ENCODE assay signal across 9 cellular contexts in the genomic region with DNA sequence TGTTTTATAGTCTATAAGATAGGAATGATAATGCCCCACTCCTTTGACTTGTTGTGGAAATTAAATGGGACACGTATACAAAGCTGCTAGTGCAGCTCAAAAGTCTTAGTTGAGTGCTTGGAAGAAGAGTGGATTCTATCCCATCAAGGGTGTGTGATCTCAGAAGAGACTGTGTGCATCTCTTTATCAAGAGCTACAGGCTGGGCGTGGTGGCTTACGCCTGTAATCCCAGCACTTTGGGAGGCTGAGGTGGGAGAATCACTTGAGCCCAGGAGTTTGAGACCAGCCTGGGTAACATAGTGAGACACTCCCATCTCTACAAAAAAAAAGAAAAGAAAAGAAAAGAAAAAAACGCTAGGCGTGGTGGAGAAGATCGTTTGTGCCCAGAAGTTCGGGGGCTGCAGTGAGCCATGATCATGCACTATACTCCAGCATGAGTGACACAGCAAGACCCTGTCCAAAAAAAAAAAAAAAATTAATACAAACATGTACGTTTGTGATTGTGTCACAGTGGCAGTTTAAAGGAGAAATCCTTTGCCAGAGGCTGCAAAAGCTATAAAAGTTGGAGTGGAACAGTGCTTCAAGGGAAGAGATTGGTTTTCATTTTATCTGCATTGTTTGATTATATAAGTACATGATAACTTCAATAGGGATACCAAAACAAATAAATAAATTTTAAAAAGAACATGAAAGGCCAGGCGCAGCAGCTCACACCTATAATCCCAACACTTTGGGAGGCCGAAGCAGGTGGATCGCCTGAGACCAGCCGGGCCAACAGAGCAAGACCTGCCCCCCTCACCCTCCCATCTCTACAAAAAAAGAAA. TPM values are rescaled to one million over a fixed set of nuclear protein-coding genes. Genes with fewer than 3 reads are reported as not detected.
DNase-seq lines count a peak whose midpoint lies in the region; ATAC-seq, FAIRE-seq and TF ChIP-seq lines count a peak whose summit lies in the region.
"Had no signal": no experiment of that assay in that cellular context is flagged by ENCODE, and none has a peak within 500 bp of the region (broad histone marks: within the 10 kb centered on the region; RNA-seq: fewer than 3 reads in every experiment).

No MANE protein-coding gene starts in this region.

- H3K79me1 ChIP-seq in mesendoderm (ENCODE audit: low read length) = no peaks in the 10 kb centered on the region

- peak overlapping the region; percentile 88 for H3K4ac ChIP-seq in mesendoderm (ENCODE audit: low read depth, low read length)

- peak overlapping the region; percentile 93; the same call in 1 of the 2 replicates for H2AFZ ChIP-seq in GM12878 (ENCODE audit: control insufficient read depth, low read depth, low read length)

- H4K5ac ChIP-seq in mesendoderm (ENCODE audit: low read length) = no peak overlapping the region

- POLR2A ChIA-PET in GM12878 (lab: Charles Lee) = interaction anchor here (1.3 kb wide), 1 partner anchor 423 kb away, joined by 4 read pairs; the partner anchor contains the start of gene RAB11A

- no peak for TF ChIP-seq CTCF in GM12878 (IDR thresholded peaks at IDR 0.05 in 2 of 3, conservative IDR thresholded peaks at IDR 0.05 in 1 of 3; ENCODE audit: control insufficient read depth in 2 of 3, extremely low read depth in 1 of 3, insufficient read depth in 1 of 3, low read depth in 3 of 3, low read length in 3 of 3)

- peak overlapping the region; percentile 65 for H3K9ac ChIP-seq in GM12878 (ENCODE audit: control insufficient read depth, insufficient read depth, low read length)
- H3K9ac ChIP-seq in mesendoderm (ENCODE audit: low read length) = no peak overlapping the region

- no peak overlapping the region for H2BK5ac ChIP-seq in mesendoderm (ENCODE audit: low read length)

- TSS peak; percentile 88 for BruUV-seq in GM12878 (replicated peaks; lab: Mats Ljungman, UMichigan)

- H3K4me3 ChIP-seq in GM12878 (peak overlapping the region; percentile 71), mesendoderm (ENCODE audit: low read length) (no peak overlapping the region), aorta (ENCODE audit: low read length in 2 of 2) (peak overlapping the region; percentile 82)

- no peak overlapping the region for H3K18ac ChIP-seq in mesendoderm (ENCODE audit: low read length)

- no peak for TF ChIP-seq POLR2A in GM12878 (IDR thresholded peaks at IDR 0.05; ENCODE audit: low read depth, low read length)

- no peak overlapping the region for H2AK5ac ChIP-seq in mesendoderm (ENCODE audit: low read length)

- H3K23ac ChIP-seq in mesendoderm (ENCODE audit: low read length) = no peak overlapping the region

- H3K36me3 ChIP-seq in GM12878 (ENCODE audit: control insufficient read depth in 2 of 2, insufficient read depth in 2 of 2, low read length in 1 of 2) = no peaks in the 10 kb centered on the region
- no peaks in the 10 kb centered on the region for H3K36me3 ChIP-seq in mesendoderm (ENCODE audit: control insufficient read depth, insufficient read depth, low read length)
- no peaks in the 10 kb centered on the region for H3K36me3 ChIP-seq in aorta (ENCODE audit: control insufficient read depth in 1 of 2, insufficient read depth in 2 of 2, low read length in 1 of 2)

- no peak overlapping the region for H2BK15ac ChIP-seq in mesendoderm (replicated peaks; ENCODE audit: low read depth)

- peaks cover 3% of the 10 kb centered on the region; the same call in 1 of the 2 replicates for H3K4me1 ChIP-seq in GM12878 (ENCODE audit: control insufficient read depth, insufficient read depth, low read length)
- H3K4me1 ChIP-seq in mesendoderm (ENCODE audit: control insufficient read depth, low read depth, low read length) = peaks cover 8% of the 10 kb centered on the region
- H3K4me1 ChIP-seq in aorta (ENCODE audit: control insufficient read depth in 1 of 2, insufficient read depth in 2 of 2, low read length in 2 of 2) = peaks cover 0 to 3% of the 10 kb centered on the region in 2 donors

- no peak overlapping the region for H2BK120ac ChIP-seq in mesendoderm (ENCODE audit: low read depth, low read length)

- H4K20me1 ChIP-seq in GM12878 (ENCODE audit: control insufficient read depth, insufficient read depth) = no peaks in the 10 kb centered on the region

- DNase-seq in stimulated activated CD4-positive, alpha-beta T cell treated with anti-CD3 and anti-CD28 coated beads, Interleukin-4, amount 100 ng/mL, for 1 hour = peak; percentile 2
- DNase-seq in stimulated activated CD4-positive, alpha-beta T cell treated with anti-CD3 and anti-CD28 coated beads, Interleukin-1b, Interleukin-23, amount 100 ng/mL, for 48 hours = no peak
- DNase-seq in GM12878 (ENCODE audit: low read depth, low spot score) (no peak), mesendoderm (no peak), aorta (no peak), urothelium cell line (ENCODE audit: low spot score) (no peak)
- DNase-seq in effector CD4-positive, alpha-beta T cell = no peak

- no peak overlapping the region for H4K8ac ChIP-seq in mesendoderm (ENCODE audit: low read depth, low read length)

- H3K79me2 ChIP-seq in GM12878 (ENCODE audit: control insufficient read depth, insufficient read depth, low read length) (peaks cover 28% of the 10 kb centered on the region), mesendoderm (ENCODE audit: control insufficient read depth, insufficient read depth, low read length) (no peaks in the 10 kb centered on the region)

- ATAC-seq in GM12878 (no peak), aorta (ENCODE audit: low FRiP score) (no peak), HG03439 (IDR thresholded peaks at IDR 0.05; ENCODE audit: unreplicated experiment) (no peak)

- WGBS in GM12878 (ENCODE audit: insufficient coverage, insufficient replicate concordance, low lambda C conversion rate, missing lambda C conversion rate) = 71% methylated on average over 12 of the region's 12 CpGs
- WGBS in mesendoderm (ENCODE audit: extremely low coverage, insufficient coverage, low lambda C conversion rate) = no CpG with 5 or more reads among the region's 12 CpGs
- 27 to 28% methylated on average over 12 of the region's 12 CpGs for WGBS in aorta, 2 donors

- no peak overlapping the region for H3K56ac ChIP-seq in mesendoderm (ENCODE audit: low read length)

- intact Hi-C loops in GM12878 (cut with micrococcal nuclease; ENCODE audit: unreplicated experiment) (loop anchor here (5.0 kb wide), 1 partner anchor 205 kb away; the partner anchor contains the start of gene SNAPC5), aorta (cut with DNase I) (no loop called here)

- in situ Hi-C loops in GM12878 (cut with MboI) = no loop called here

- H3K4me2 ChIP-seq in GM12878 (ENCODE audit: control insufficient read depth, insufficient read depth) (peak overlapping the region; percentile 74), mesendoderm (ENCODE audit: low read length) (no peak overlapping the region)

- CTCF ChIA-PET in GM12878 (lab: Yijun Ruan, JAX) = interaction anchor here (0.7 to 9.7 kb wide), 7 partner anchors 9 to 672 kb away, joined by 3 to 103 read pairs (median 7); partner anchors contain the start of genes MAP2K1 and SNAPC5

- FAIRE-seq in GM12878 (lab: Jason Lieb, UNC) = no peak
- no peak for FAIRE-seq in urothelium cell line (lab: Jason Lieb, UNC)
- FAIRE-seq: endometrium had no signal

- SMC1A ChIA-PET in GM12878 (lab: Charles Lee; ENCODE audit: uncharacterized antibody, unreplicated experiment) = interaction anchor here (0.6 to 2.8 kb wide), 6 partner anchors 9 to 423 kb away, joined by 3 to 10 read pairs (median 6); partner anchors contain the start of genes RAB11A and SNAPC5

- H3K9me3 ChIP-seq in GM12878 (replicated peaks; ENCODE audit: control insufficient read depth, insufficient read depth, low read length) (no peaks in the 10 kb centered on the region), aorta (ENCODE audit: control insufficient read depth, low read length) (no peaks in the 10 kb centered on the region)

- H3K27ac ChIP-seq in GM12878 (ENCODE audit: control insufficient read depth, insufficient read depth) (peak overlapping the region; percentile 76), mesendoderm (ENCODE audit: low read depth, low read length) (no peak overlapping the region), aorta (ENCODE audit: low read depth in 1 of 2, low read length in 2 of 2) (no peak overlapping the region)

- TF ChIP-seq EP300 in GM12878 (IDR thresholded peaks at IDR 0.05; ENCODE audit: borderline replicate concordance in 1 of 2, control insufficient read depth in 1 of 2, low read depth in 2 of 2, low read length in 2 of 2) = no peak

- TF ChIP-seq RAD21 in GM12878 (IDR thresholded peaks at IDR 0.05; ENCODE audit: insufficient read depth, low read depth, low read length) = no peak

- H3K27me3 ChIP-seq in GM12878 (replicated peaks in 1 of 2; ENCODE audit: control insufficient read depth in 2 of 2, insufficient read depth in 2 of 2, low read length in 1 of 2) (no peaks in the 10 kb centered on the region), mesendoderm (ENCODE audit: insufficient read depth, low read length, poor library complexity) (no peaks in the 10 kb centered on the region), aorta (ENCODE audit: control insufficient read depth in 1 of 2, insufficient read depth in 2 of 2, low read length in 1 of 2) (no peaks in the 10 kb centered on the region)

- RAD21 ChIA-PET in GM12878 (lab: Charles Lee; ENCODE audit: unreplicated experiment) = interaction anchor here (0.9 to 2.6 kb wide), 4 partner anchors 94 to 375 kb away, joined by 3 to 20 read pairs (median 5); partner anchors contain the start of genes MAP2K1 and SNAPC5

RNA-seq across cellular contexts. Expression of gene DIS3L, which starts 0.9 kb away (rescaled TPM):
- total RNA-seq in GM12878 (2013; cell fraction: nucleolus; rRNA removed) = 49.8 and 50.4 TPM in 2 replicates
- 23.2 and 27.2 TPM in 2 replicates for total RNA-seq in GM12878 (2014; rRNA removed)
- 31.0 and 31.9 TPM in 2 replicates for total RNA-seq in GM12878 (2014; rRNA removed; fragmentation: Illumina TruSeq; extraction: Trizol)
- total RNA-seq in GM12878 (2021) = 22.8 and 24.0 TPM in 2 replicates
- polyA plus RNA-seq in GM12878 (2011; ENCODE audit: low read depth) = 11.4 TPM
- polyA plus RNA-seq in GM12878 (2011; rRNA removed) = 27.8 and 41.2 TPM in 2 replicates
- polyA plus RNA-seq in GM12878 (2011; cell fraction: cytosol; rRNA removed) = 11.7 and 12.6 TPM in 2 replicates
- 8.4 and 17.9 TPM in 2 replicates for polyA plus RNA-seq in GM12878 (2011; cell fraction: nucleus; rRNA removed)
- polyA plus RNA-seq in GM12878 (2012) = 8.5 and 10.8 TPM in 2 replicates
- polyA plus RNA-seq in GM12878 (2014; fragmentation: Illumina TruSeq; extraction: Trizol) = 28.0 and 31.3 TPM in 2 replicates
- polyA plus RNA-seq in GM12878 (2014; fragmentation: Nextera tagmentation; extraction: Ambion mirVana) = 10 to 100 TPM in 1 of 2 experiments, 1 to 10 TPM in 1; 7.6 to 12.8 TPM
- polyA plus RNA-seq in GM12878 (2014; rRNA removed) = 22.2 and 24.0 TPM in 2 replicates
- polyA plus RNA-seq in GM12878 (2016; fragmentation: Nextera tagmentation; extraction: Ambion mirVana) = 10 to 100 TPM; 31.6 to 33.7 TPM
- 29.3 and 62.8 TPM in 2 replicates for polyA minus RNA-seq in GM12878 (2011; rRNA and poly(A)+ RNA removed)
- 9.5 and 15.9 TPM in 2 replicates for polyA minus RNA-seq in GM12878 (2011; cell fraction: cytosol; rRNA and poly(A)+ RNA removed)
- 13.7 and 24.4 TPM in 2 replicates for polyA minus RNA-seq in GM12878 (2011; cell fraction: nucleus; rRNA and poly(A)+ RNA removed)
- 15.9 TPM for polyA plus RNA-seq in mesendoderm (2013, experiment 1 of 2)
- polyA plus RNA-seq in mesendoderm (2013, experiment 2 of 2) = 15.1 TPM
- total RNA-seq in aorta = 10 to 100 TPM; 18.3 to 36.2 TPM
- polyA plus RNA-seq in aorta = 10 to 100 TPM; 10.6 to 18.0 TPM

RNA-seq across cellular contexts. Expression of gene MEGF11, which starts 38.9 kb away (rescaled TPM):
- 0.29 and 2.2 TPM in 2 replicates for total RNA-seq in GM12878 (2013; cell fraction: nucleolus; rRNA removed)
- total RNA-seq in GM12878 (2014; rRNA removed) (0.76 and 1.3 TPM in 2 replicates), GM12878 (2014; rRNA removed; fragmentation: Illumina TruSeq; extraction: Trizol) (0.18 and 0.49 TPM in 2 replicates), GM12878 (2021) (0.33 and 0.64 TPM in 2 replicates), aorta (not detected)
- 0.09 TPM for polyA plus RNA-seq in GM12878 (2011; ENCODE audit: low read depth)
- polyA plus RNA-seq in GM12878 (2011; rRNA removed) (1.3 and 1.7 TPM in 2 replicates), GM12878 (2014; fragmentation: Illumina TruSeq; extraction: Trizol) (0.27 and 0.37 TPM in 2 replicates), GM12878 (2014; fragmentation: Nextera tagmentation; extraction: Ambion mirVana) (under 1 TPM; 0.03 to 0.84 TPM), GM12878 (2014; rRNA removed) (0.22 and 0.46 TPM in 2 replicates), GM12878 (2016; fragmentation: Nextera tagmentation; extraction: Ambion mirVana) (under 1 TPM; 0.49 to 0.78 TPM), aorta (not detected)
- 0.88 and 1.9 TPM in 2 replicates for polyA plus RNA-seq in GM12878 (2011; cell fraction: cytosol; rRNA removed)
- polyA plus RNA-seq in GM12878 (2011; cell fraction: nucleus; rRNA removed) = 2.9 and 4.6 TPM in 2 replicates
- polyA plus RNA-seq in GM12878 (2012) = 1.0 and 1.1 TPM in 2 replicates
- 1.2 and 4.3 TPM in 2 replicates for polyA minus RNA-seq in GM12878 (2011; rRNA and poly(A)+ RNA removed)
- polyA minus RNA-seq in GM12878 (2011; cell fraction: cytosol; rRNA and poly(A)+ RNA removed) = not detected in 2 replicates
- polyA minus RNA-seq in GM12878 (2011; cell fraction: nucleus; rRNA and poly(A)+ RNA removed) = 2.3 and 3.7 TPM in 2 replicates
- 0.94 TPM for polyA plus RNA-seq in mesendoderm (2013, experiment 1 of 2)
- polyA plus RNA-seq in mesendoderm (2013, experiment 2 of 2) = 1.5 TPM
